ENCODE assay signal across 21 cellular contexts in the genomic region with DNA sequence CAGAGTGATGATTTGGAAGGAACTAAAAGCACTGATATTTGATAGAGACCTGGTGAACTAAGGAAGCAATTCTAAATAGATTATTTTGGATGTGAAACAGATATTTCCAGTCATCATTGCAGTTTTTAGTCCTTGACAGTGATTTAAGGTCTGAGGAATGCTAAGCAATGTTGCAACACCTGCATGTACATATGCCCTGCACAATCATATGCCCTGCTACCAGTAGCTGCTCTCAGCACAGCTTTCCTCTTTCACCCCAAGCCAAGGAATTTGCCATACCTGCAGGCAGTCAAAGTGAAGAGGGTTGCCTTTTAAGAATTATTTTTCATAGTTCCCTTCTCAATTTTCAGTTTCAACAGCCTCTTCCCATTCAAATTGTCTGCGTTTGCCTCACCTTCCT. TPM values are rescaled to one million over a fixed set of nuclear protein-coding genes. Genes with fewer than 3 reads are reported as not detected.
DNase-seq lines count a peak whose midpoint lies in the region; ATAC-seq, FAIRE-seq and TF ChIP-seq lines count a peak whose summit lies in the region.
"Had no signal": no experiment of that assay in that cellular context is flagged by ENCODE, and none has a peak within 500 bp of the region (broad histone marks: within the 10 kb centered on the region; RNA-seq: fewer than 3 reads in every experiment).

No MANE protein-coding gene starts in this region.

- H3F3A ChIP-seq in PC-9 (ENCODE audit: insufficient read depth, low read depth), result no peaks in the 10 kb centered on the region

- H4K5ac ChIP-seq in H1 (ENCODE audit: insufficient read length, low read depth, low read length), result no peak overlapping the region

- H3K4me1 ChIP-seq in PC-9 (replicated peaks; ENCODE audit: insufficient read depth) (peaks cover 14% of the 10 kb centered on the region), H1 (replicated peaks in 1 of 4; ENCODE audit: control insufficient read depth in 3 of 4, insufficient read depth in 4 of 4, low read length in 3 of 4) (no peaks in the 10 kb centered on the region)
- H3K4me1 ChIP-seq: A549, BLaER1 had no signal

- H2BK15ac ChIP-seq in H1 (ENCODE audit: low read length), result no peak overlapping the region

- H4K20me1 ChIP-seq in PC-9 (ENCODE audit: insufficient read depth) (no peaks in the 10 kb centered on the region), H1 (replicated peaks in 1 of 2; ENCODE audit: control insufficient read depth in 1 of 2, insufficient read depth in 2 of 2, low read length in 2 of 2) (no peaks in the 10 kb centered on the region)
- H4K20me1 ChIP-seq: BLaER1 had no signal

- H3K9me2 ChIP-seq in PC-9 (ENCODE audit: insufficient read depth), result no peaks in the 10 kb centered on the region

- no peak overlapping the region for H3K56ac ChIP-seq in H1 (replicated peaks; ENCODE audit: insufficient read length, low read depth, low read length)

- no peak for ATAC-seq in GM21786 (IDR thresholded peaks at IDR 0.05; ENCODE audit: unreplicated experiment)
- ATAC-seq: A549, HepG2 had no signal

- BruUV-seq in PC-9 (replicated peaks; lab: Mats Ljungman, UMichigan), result no TSS peak

- no peak overlapping the region for H3K23ac ChIP-seq in H1 (ENCODE audit: insufficient read length)

- no peaks in the 10 kb centered on the region for H3K23me2 ChIP-seq in H1 (ENCODE audit: low read depth, low read length)

- H3K79me1 ChIP-seq in H1 (ENCODE audit: low read depth, low read length), result no peaks in the 10 kb centered on the region

- H3K79me2 ChIP-seq in PC-9 (ENCODE audit: low read depth), result no peaks in the 10 kb centered on the region
- no peaks in the 10 kb centered on the region for H3K79me2 ChIP-seq in H1 (ENCODE audit: control insufficient read depth in 1 of 2, insufficient read depth in 2 of 2, low read length in 2 of 2)

- H4K91ac ChIP-seq in H1 (replicated peaks; ENCODE audit: insufficient read length, low read length), result no peak overlapping the region

- peak; percentile 7 for FAIRE-seq in H1 (lab: Jason Lieb, UNC)
- FAIRE-seq: HepG2 had no signal

- H4K8ac ChIP-seq in H1 (ENCODE audit: extremely low read depth, insufficient read depth, low read length), result no peak overlapping the region

- H3K27ac ChIP-seq in PC-9 (0 out of 2 replicates have a peak overlapping the region, but pooled peaks have one; percentile 39), H1 (ENCODE audit: low read depth, low read length) (no peak overlapping the region), substantia nigra (ENCODE audit: low read depth, low read length, poor library complexity, severe bottlenecking) (no peak overlapping the region)
- H3K27ac ChIP-seq: 22Rv1, A549, BLaER1 had no signal

- H2AK5ac ChIP-seq in H1 (ENCODE audit: low read depth, low read length), result no peak overlapping the region

- no peak overlapping the region for H2BK5ac ChIP-seq in H1 (ENCODE audit: low read depth, low read length)

- TF ChIP-seq RAD21 in H1 (IDR thresholded peaks at IDR 0.05 in 1 of 2, conservative IDR thresholded peaks at IDR 0.05 in 1 of 2; ENCODE audit: low read depth in 2 of 2, low read length in 2 of 2), result no peak

- WGBS in H1 (ENCODE audit: extremely low coverage in 1 of 2, insufficient coverage in 1 of 2, insufficient read length in 1 of 2, insufficient replicate concordance in 2 of 2, low coverage in 1 of 2, low lambda C conversion rate in 2 of 2, missing lambda C conversion rate in 1 of 2), 2 experiments, result 86% methylated on average over 1 of the region's 1 CpG; no CpG with 5 or more reads in 1 of the 2 experiments

- no peaks in the 10 kb centered on the region for H3K36me3 ChIP-seq in PC-9 (ENCODE audit: low read depth)
- H3K36me3 ChIP-seq in H1 (ENCODE audit: control insufficient read depth in 2 of 4, insufficient read depth in 4 of 4, low read length in 3 of 4), result no peaks in the 10 kb centered on the region
- H3K36me3 ChIP-seq: BLaER1 had no signal

- DNase-seq in DMS 273 (lab: John Stamatoyannopoulos, UW; ENCODE audit: unreplicated experiment) (peak; percentile 12), DMS 273 treated with DMSO at 0.1 percent for 48 hours (lab: John Stamatoyannopoulos, UW) (no peak), PC-9 (peak in 1 of 2 experiments; percentile 61), H1 (ENCODE audit: low read depth in 1 of 2, low spot score in 2 of 2) (no peak), substantia nigra (lab: John Stamatoyannopoulos, UW) (no peak)
- DNase-seq in stimulated activated CD4-positive, alpha-beta T cell treated with anti-CD3 and anti-CD28 coated beads, Interleukin-4, amount 100 ng/mL, for 24 hours, result no peak
- DNase-seq: Calu3; CD4-positive, alpha-beta memory T cell; DMS153; DMS79; GDM1; GOT3; H9; KG1 had no signal

- no peak for TF ChIP-seq CTCF in PC-9 (conservative IDR thresholded peaks at IDR 0.05)
- no peak for TF ChIP-seq CTCF in H1 (IDR thresholded peaks at IDR 0.05; ENCODE audit: control extremely low read depth in 1 of 3, insufficient read depth in 1 of 3, low read depth in 1 of 3, low read length in 3 of 3)

- no peaks in the 10 kb centered on the region for H3K27me3 ChIP-seq in PC-9 (ENCODE audit: insufficient read depth, low read depth)
- no peaks in the 10 kb centered on the region for H3K27me3 ChIP-seq in H1 (replicated peaks in 1 of 4; ENCODE audit: control insufficient read depth in 3 of 4, extremely low read depth in 1 of 4, insufficient read depth in 3 of 4, low read length in 3 of 4)

- H2BK20ac ChIP-seq in H1 (ENCODE audit: low read length), result no peak overlapping the region

- H3K4ac ChIP-seq in H1 (replicated peaks; ENCODE audit: insufficient read length, low read depth, low read length), result no peak overlapping the region

- H3K14ac ChIP-seq in H1 (ENCODE audit: insufficient read length), result no peak overlapping the region

- peak overlapping the region; percentile 33; the same call in 1 of the 2 replicates for H3K4me2 ChIP-seq in PC-9
- H3K4me2 ChIP-seq in H1 (ENCODE audit: insufficient read depth in 1 of 2, low read depth in 2 of 2, low read length in 2 of 2), result no peak overlapping the region
- H3K4me2 ChIP-seq: A549, BLaER1 had no signal

- H2BK12ac ChIP-seq in H1 (ENCODE audit: low read depth, low read length), result no peak overlapping the region

- CTCF ChIA-PET in PC-9 (lab: Charles Lee), result no interaction called here
- CTCF ChIA-PET in H1 (lab: Charles Lee; ENCODE audit: partially characterized antibody), result no interaction called here

- no peak overlapping the region for H3K4me3 ChIP-seq in PC-9
- no peak overlapping the region for H3K4me3 ChIP-seq in H1 (ENCODE audit: extremely low read depth in 1 of 4, insufficient read depth in 2 of 4, low read depth in 3 of 4, low read length in 4 of 4)
- H3K4me3 ChIP-seq: A549, BLaER1 had no signal

- no peak overlapping the region for H2AFZ ChIP-seq in PC-9
- H2AFZ ChIP-seq in H1 (ENCODE audit: low read length), result no peak overlapping the region

- no peak overlapping the region for H3K9ac ChIP-seq in H1 (replicated peaks in 1 of 4; ENCODE audit: extremely low read depth in 1 of 4, low read depth in 3 of 4, low read length in 3 of 4)
- H3K9ac ChIP-seq: BLaER1 had no signal

- POLR2A ChIA-PET in PC-9 (lab: Charles Lee; ENCODE audit: unreplicated experiment), result no interaction called here
- POLR2A ChIA-PET in H1 (lab: Charles Lee; ENCODE audit: partially characterized antibody), result no interaction called here

- TF ChIP-seq POLR2A in H1 (IDR thresholded peaks at IDR 0.05; ENCODE audit: control extremely low read depth in 1 of 2, low read depth in 2 of 2, low read length in 2 of 2), result no peak

- intact Hi-C loops in PC-9 (cut with micrococcal nuclease; ENCODE audit: unreplicated experiment), result no loop called here

- TF ChIP-seq EP300 in H1 (IDR thresholded peaks at IDR 0.05; ENCODE audit: borderline replicate concordance in 1 of 2, low read depth in 2 of 2, low read length in 2 of 2), result no peak

- H3K18ac ChIP-seq in H1 (ENCODE audit: extremely low read depth, low read length), result no peak overlapping the region

- H3K9me3 ChIP-seq in PC-9 (ENCODE audit: insufficient read depth, low read depth) (no peaks in the 10 kb centered on the region), H1 (ENCODE audit: insufficient read depth in 2 of 2, low read depth in 1 of 2, low read length in 1 of 2) (no peaks in the 10 kb centered on the region)
- H3K9me3 ChIP-seq: A549, BLaER1 had no signal

- no peak overlapping the region for H2BK120ac ChIP-seq in H1 (replicated peaks; ENCODE audit: low read depth, low read length)

TF ChIP-seq in H1, 55 proteins besides CTCF, POLR2A, EP300 and RAD21 (continues in another document):
- no peak for TF ChIP-seq ATF2 (IDR thresholded peaks at IDR 0.05; ENCODE audit: low read length)
- no peak for TF ChIP-seq KDM4A (IDR thresholded peaks at IDR 0.05; ENCODE audit: low read depth, low read length, severe bottlenecking)
- TF ChIP-seq EGR1 (IDR thresholded peaks at IDR 0.05; ENCODE audit: borderline replicate concordance, low read depth, low read length), result no peak
- no peak for TF ChIP-seq POLR2AphosphoS5 (IDR thresholded peaks at IDR 0.05; ENCODE audit: low read depth, low read length)
- no peak for TF ChIP-seq NANOG (IDR thresholded peaks at IDR 0.05; ENCODE audit: insufficient read depth, low read depth, low read length, poor library complexity, severe bottlenecking)
- TF ChIP-seq JUND (IDR thresholded peaks at IDR 0.05; ENCODE audit: low read length), result no peak
- no peak for TF ChIP-seq HDAC2 (IDR thresholded peaks at IDR 0.05; ENCODE audit: borderline replicate concordance in 1 of 2, low read depth in 2 of 2, low read length in 2 of 2)
- no peak for TF ChIP-seq EZH2 (IDR thresholded peaks at IDR 0.05; ENCODE audit: low read depth, low read length, severe bottlenecking)
- TF ChIP-seq CEBPB (IDR thresholded peaks at IDR 0.05; ENCODE audit: low read depth, low read length), result no peak

RNA-seq across cellular contexts. Expression of gene FAM47A, which starts 8.7 kb away (rescaled TPM):
- total RNA-seq in PC-9 (2021), result not detected in 2 replicates
- not detected in 2 replicates for total RNA-seq in H1 (2021; fragmentation: NEBNext Ultra II Directional; extraction: Animal tissue kit (Norgen Biotek cat#: 25700))
- polyA plus RNA-seq in H1 (2011; rRNA removed), result not detected in 2 replicates
- polyA plus RNA-seq in H1 (2011; cell fraction: cytosol; rRNA removed), result not detected
- polyA plus RNA-seq in H1 (2011; cell fraction: nucleus; rRNA removed), result not detected
- not detected in 4 replicates for polyA plus RNA-seq in H1 (2012, experiment 1 of 2)
- polyA plus RNA-seq in H1 (2012, experiment 2 of 2), result not detected
- not detected for polyA plus RNA-seq in H1 (2013, experiment 1 of 2)
- polyA plus RNA-seq in H1 (2013, experiment 2 of 2), result not detected
- polyA minus RNA-seq in H1 (2011; rRNA and poly(A)+ RNA removed), result not detected in 2 replicates
- polyA minus RNA-seq in H1 (2011; cell fraction: cytosol; rRNA and poly(A)+ RNA removed), result not detected
- polyA minus RNA-seq in H1 (2011; cell fraction: nucleus; rRNA and poly(A)+ RNA removed), result not detected
- total RNA-seq: Calu3; CD4-positive, alpha-beta memory T cell; Daoy; H9; HepG2 had no signal
- polyA plus RNA-seq: A549; CD14-positive monocyte; CD4-positive, alpha-beta memory T cell; HepG2 had no signal
